1 cellular context compared by ENCODE assay signal in genomic region chr11:109037856-109038780, GRCh38.
TF ChIP-seq lines count a peak whose summit lies in the region.

No MANE protein-coding gene starts in this region.

TF ChIP-seq in IMR-90, 13 proteins besides CTCF, POLR2A, EP300 and RAD21:
- TF ChIP-seq CEBPB (IDR thresholded peaks at IDR 0.05; ENCODE audit: low read depth, low read length) (no peak), RCOR1 (IDR thresholded peaks at IDR 0.05; ENCODE audit: insufficient replicate concordance, low read length) (no peak), CHD1 (IDR thresholded peaks at IDR 0.05; ENCODE audit: low read depth, low read length) (no peak), USF2 (IDR thresholded peaks at IDR 0.05; ENCODE audit: low read depth, low read length) (no peak), BHLHE40 (IDR thresholded peaks at IDR 0.05; ENCODE audit: low read depth, low read length) (no peak), SMC3 (IDR thresholded peaks at IDR 0.05; ENCODE audit: low read depth, low read length) (no peak), FOS (IDR thresholded peaks at IDR 0.05; ENCODE audit: low read depth, low read length) (no peak)
TF ChIP-seq in IMR-90: peak in this region for 0.
